10 cellular contexts compared by ENCODE assay signal in the genomic region with DNA sequence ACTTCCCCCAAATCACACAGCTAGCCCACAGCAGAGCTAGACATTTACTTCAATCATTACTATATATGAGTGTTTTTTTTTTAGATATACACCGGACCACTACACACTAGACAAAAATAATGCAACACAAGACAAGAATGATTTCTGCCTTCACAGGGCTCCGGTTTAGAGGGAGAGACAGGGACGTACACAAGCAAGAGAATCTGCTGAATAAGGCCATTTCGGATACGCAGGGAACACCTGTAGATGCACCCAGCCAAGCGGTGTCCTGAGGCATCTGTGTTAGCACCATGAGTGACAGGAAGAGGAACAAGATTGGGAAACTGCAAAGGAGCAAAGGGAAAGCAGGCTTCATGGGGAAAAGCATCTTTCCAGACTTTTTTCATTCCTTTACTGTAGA. TPM values are rescaled to one million over a fixed set of nuclear protein-coding genes. Genes with fewer than 3 reads are reported as not detected.
"Had no signal": no experiment of that assay in that cellular context is flagged by ENCODE, and none has a peak within 500 bp of the region (broad histone marks: within the 10 kb centered on the region; RNA-seq: fewer than 3 reads in every experiment).

No MANE protein-coding gene starts in this region.

- H3K27ac Mint-ChIP-seq: HFFc6, IgD-negative memory B cell had no signal

- H3K9ac ChIP-seq: KMS-11 had no signal

- DNase-seq: GOT3, H7, HFFc6, KBM-7 had no signal

- H3K27me3 Mint-ChIP-seq: IgD-negative memory B cell had no signal

- H3K4me1 Mint-ChIP-seq: IgD-negative memory B cell had no signal

- FAIRE-seq: HTR-8/SVneo had no signal

- H3K27ac ChIP-seq: KMS-11 had no signal

- ATAC-seq: HCT116 had no signal

- H3K4me3 Mint-ChIP-seq: HFFc6, IgD-negative memory B cell had no signal

- H3K4me2 ChIP-seq: KMS-11 had no signal

- H3K9me3 Mint-ChIP-seq: HFFc6 had no signal

- H3K36me3 Mint-ChIP-seq: IgD-negative memory B cell had no signal

RNA-seq across cellular contexts. Expression of a gene that starts 45.7 kb away (rescaled TPM):
- total RNA-seq: H4, HFFc6, HT-29 had no signal
- polyA plus RNA-seq: IgD-negative memory B cell had no signal
